In the genomic region with DNA sequence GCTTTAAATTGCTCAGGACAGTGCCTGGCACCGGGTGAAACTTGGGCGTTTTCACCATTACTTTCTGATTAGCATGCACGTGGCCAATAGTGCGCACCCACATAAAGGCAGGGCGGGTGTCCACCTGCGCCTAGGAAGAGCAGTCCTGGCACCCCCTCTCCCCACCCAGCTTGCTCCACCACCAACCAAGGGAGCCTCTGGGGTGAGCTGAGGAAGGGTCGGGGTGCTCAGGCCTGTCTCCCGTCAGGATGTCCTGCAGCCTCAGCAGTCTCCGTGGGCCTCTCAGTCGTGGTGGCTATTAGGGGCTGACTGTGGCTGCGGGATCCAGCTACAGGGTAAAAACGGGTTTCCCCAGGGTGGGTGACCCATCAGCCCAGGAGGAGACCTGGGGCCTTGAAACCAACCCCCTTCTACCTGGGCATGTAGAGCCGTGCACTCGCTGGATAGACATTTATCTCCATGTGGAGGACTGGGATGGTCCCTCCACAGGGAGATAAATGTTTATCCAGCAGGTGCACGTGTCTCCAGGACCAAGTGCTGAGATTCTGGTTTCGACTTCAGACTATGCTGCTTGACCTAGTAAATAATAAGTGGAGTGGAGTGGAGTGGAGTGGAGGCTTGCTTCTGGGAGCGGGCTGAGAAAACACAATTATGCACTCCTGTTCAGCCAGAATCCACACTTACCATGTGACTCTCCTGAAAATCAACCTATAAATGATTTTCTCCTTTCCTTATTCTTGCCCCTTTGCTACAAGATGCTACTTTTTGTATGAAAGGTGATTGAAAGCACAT, we compare ENCODE assay signal across 17 cellular contexts.
"Had no signal": no experiment of that assay in that cellular context is flagged by ENCODE, and none has a peak within 500 bp of the region (broad histone marks: within the 10 kb centered on the region; RNA-seq: fewer than 3 reads in every experiment).

No MANE protein-coding gene starts in this region.

- H3K9me3 ChIP-seq: colonic mucosa, heart left ventricle, spleen, transverse colon had no signal

- ATAC-seq: activated CD4-positive, alpha-beta T cell treated with anti-CD3 and anti-CD28 coated beads for 36 hours; activated T-helper 17 cell treated with anti-CD3 and anti-CD28 coated beads, Interleukin-2, amount 50 U/mL, for 72 hours; sciatic nerve; stimulated activated naive B cell treated with anti-CD40 and anti-IgM and Interleukin-4, amounts not matched to agents 10 μg/mL and 1 μg/mL and 100 μg/mL, for 72 hours had no signal

- H3K36me3 ChIP-seq: adrenal gland, colonic mucosa, heart left ventricle, spleen, transverse colon had no signal

- FAIRE-seq: endothelial cell of umbilical vein had no signal

- H3K27me3 ChIP-seq: adrenal gland, colonic mucosa, heart left ventricle, spleen, transverse colon had no signal

- H3K27ac ChIP-seq: adrenal gland, colonic mucosa, heart left ventricle, spleen, transverse colon, VCaP had no signal

- H3K4me1 ChIP-seq: adrenal gland, colonic mucosa, heart left ventricle, spleen, transverse colon had no signal

- H3K4me3 ChIP-seq: adrenal gland, colonic mucosa, heart left ventricle, spleen, transverse colon had no signal

- DNase-seq: activated CD4-positive, alpha-beta T cell treated with anti-CD3 and anti-CD28 coated beads for 36 hours; activated naive CD4-positive, alpha-beta T cell treated with anti-CD3 and anti-CD28 coated beads, Interleukin-2, amount 10 ng/mL, durations not matched to agents 7 days and 5 days; activated T-cell treated with anti-CD3 and anti-CD28 coated beads for 4 hours; colonic mucosa; foreskin melanocyte; heart left ventricle; mesendoderm; nephron progenitor cell; spleen; stimulated activated CD4-positive, alpha-beta T cell treated with anti-CD3 and anti-CD28 coated beads, Interleukin-1b, Interleukin-23, amount 100 ng/mL, for 48 hours; stimulated activated naive B cell treated with anti-CD40 and anti-IgM and Interleukin-4, amounts not matched to agents 10 μg/mL and 1 μg/mL and 100 μg/mL, for 72 hours; transverse colon had no signal
